ENCODE assay signal across 8 cellular contexts in the genomic region with DNA sequence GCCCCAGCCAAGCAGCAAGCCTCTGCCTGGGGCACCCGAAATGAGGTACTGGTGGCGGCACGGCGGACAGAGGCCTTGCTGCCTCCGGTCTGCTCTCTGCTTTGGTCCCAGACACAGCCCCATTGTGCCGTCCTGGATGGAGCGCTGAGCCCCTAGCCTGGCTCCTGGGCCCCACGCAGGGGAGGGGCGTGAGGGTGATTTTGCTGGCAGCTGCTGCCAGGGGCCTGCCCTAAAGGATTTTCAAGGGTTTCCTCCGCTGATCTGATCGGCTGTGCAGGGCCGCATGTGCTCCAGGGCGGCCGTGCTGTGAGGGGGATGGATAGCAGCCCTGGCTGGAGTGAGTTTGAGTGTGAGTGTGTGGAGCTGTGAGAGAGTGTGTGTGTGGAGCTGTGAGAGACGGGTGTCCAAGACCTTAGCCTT. TPM values are rescaled to one million over a fixed set of nuclear protein-coding genes. Genes with fewer than 3 reads are reported as not detected.
DNase-seq lines count a peak whose midpoint lies in the region; ATAC-seq and TF ChIP-seq lines count a peak whose summit lies in the region.

No MANE protein-coding gene starts in this region.

- H3K9me3 Mint-ChIP-seq in activated B cell treated with CpG ODN at 0.5 μM for 24 hours = no peaks in the 10 kb centered on the region

- H3K27me3 ChIP-seq in sigmoid colon = no peaks in the 10 kb centered on the region

- CTCF ChIA-PET in activated B cell treated with CpG ODN at 0.5 μM for 24 hours (lab: Charles Lee) = interaction anchor here (1.4 kb wide), 1 partner anchor 16 kb away, joined by 4 read pairs; no protein-coding TSS in a partner anchor

- peak overlapping the region; percentile 54 for H3K4me3 Mint-ChIP-seq in activated B cell treated with CpG ODN at 0.5 μM for 24 hours

- 34 to 48% methylated on average over 15 of the region's 15 CpGs for WGBS in sigmoid colon, 2 donors

- TF ChIP-seq EP300 in sigmoid colon (IDR thresholded peaks at IDR 0.05) = no peak

- no peaks in the 10 kb centered on the region for H3K36me3 ChIP-seq in sigmoid colon

- peak; percentile 75 for DNase-seq in GM03348 (ENCODE audit: low spot score)
- no peak for DNase-seq in activated B cell treated with CpG ODN at 0.5 μM for 24 hours
- no peak for DNase-seq in Right ventricle myocardium superior
- DNase-seq in sigmoid colon = peak; percentile 69
- no peak for DNase-seq in H4 (ENCODE audit: low spot score)
- DNase-seq in activated effector memory CD4-positive, alpha-beta T cell treated with Interleukin-2 at 50 U/mL for 16 hours = no peak

- POLR2A ChIA-PET in activated B cell treated with CpG ODN at 0.5 μM for 24 hours (lab: Charles Lee) = no interaction called here

- peaks cover 12% of the 10 kb centered on the region for H3K27me3 Mint-ChIP-seq in activated B cell treated with CpG ODN at 0.5 μM for 24 hours

- peak overlapping the region; percentile 50 to 84 (median 72) for H3K4me3 ChIP-seq in sigmoid colon

- H3K4me1 Mint-ChIP-seq in activated B cell treated with CpG ODN at 0.5 μM for 24 hours = peaks cover 11% of the 10 kb centered on the region

- TF ChIP-seq POLR2A in sigmoid colon (IDR thresholded peaks at IDR 0.05) = no peak

- H3K4me1 ChIP-seq in sigmoid colon = peaks cover 0 to 37% (median 28%) of the 10 kb centered on the region in 4 donors

- H3K27ac ChIP-seq in sigmoid colon = peak overlapping the region; percentile 74 to 79 (median 78)

- H3K9me3 ChIP-seq in sigmoid colon = no peaks in the 10 kb centered on the region

- TF ChIP-seq CTCF in activated B cell treated with CpG ODN at 0.5 μM for 24 hours (IDR thresholded peaks at IDR 0.05) = no peak
- TF ChIP-seq CTCF in sigmoid colon (IDR thresholded peaks at IDR 0.05) = no peak

- intact Hi-C loops in activated B cell treated with CpG ODN at 0.5 μM for 24 hours (cut with micrococcal nuclease) (loop anchor here (5.0 kb wide), 1 partner anchor 34 kb away; the partner anchor contains the start of gene DNLZ), Right ventricle myocardium superior (cut with DNase I) (no loop called here), sigmoid colon (cut with DNase I) (loop anchor here (5.0 to 10.0 kb wide), 2 partner anchors 34 to 316 kb away; partner anchors contain the start of gene DNLZ)

- ATAC-seq in activated B cell treated with CpG ODN at 0.5 μM for 24 hours (ENCODE audit: low read depth) (no peak), Right ventricle myocardium superior (ENCODE audit: poor library complexity) (peak; percentile 28), GM18858 (IDR thresholded peaks at IDR 0.05; ENCODE audit: unreplicated experiment) (no peak), GM21529 (IDR thresholded peaks at IDR 0.05; ENCODE audit: unreplicated experiment) (no peak)

- no peaks in the 10 kb centered on the region for H3K36me3 Mint-ChIP-seq in activated B cell treated with CpG ODN at 0.5 μM for 24 hours (ENCODE audit: low read depth)

- H3K27ac Mint-ChIP-seq in activated B cell treated with CpG ODN at 0.5 μM for 24 hours = no peak overlapping the region

RNA-seq across cellular contexts. Expression of gene GPSM1, which starts 1.3 kb away (rescaled TPM):
- total RNA-seq in activated B cell treated with CpG ODN at 0.5 μM for 24 hours (1.9 and 2.6 TPM in 2 replicates), Right ventricle myocardium superior (50.3 TPM), sigmoid colon (10 to 100 TPM in 2 of 4 donors, 1 to 10 TPM in 2; 5.0 to 16.1 (median 12.2) TPM)
- polyA plus RNA-seq in sigmoid colon = 1 to 10 TPM; 2.3 to 4.8 (median 2.4) TPM
- 5.1 and 8.9 TPM in 2 replicates for total RNA-seq in H4 (2014; rRNA removed; shearing (Covaris generic))

RNA-seq across cellular contexts. Expression of gene CCDC187, which starts 24.7 kb away (rescaled TPM):
- total RNA-seq in activated B cell treated with CpG ODN at 0.5 μM for 24 hours (0.51 and 0.69 TPM in 2 replicates), Right ventricle myocardium superior (not detected), sigmoid colon (not detected)
- under 1 TPM in 1 of 3 donors, not detected in 2; 0.32 TPM for polyA plus RNA-seq in sigmoid colon
- not detected in 2 replicates for total RNA-seq in H4 (2014; rRNA removed; shearing (Covaris generic))

RNA-seq across cellular contexts. Expression of gene DNLZ, which starts 34.9 kb away (rescaled TPM):
- 27.1 and 28.9 TPM in 2 replicates for total RNA-seq in activated B cell treated with CpG ODN at 0.5 μM for 24 hours
- 39.9 TPM for total RNA-seq in Right ventricle myocardium superior
- total RNA-seq in sigmoid colon = 10 to 100 TPM; 19.7 to 41.9 (median 37.8) TPM
- 10 to 100 TPM in 2 of 3 donors, 1 to 10 TPM in 1; 8.4 to 11.6 (median 10.2) TPM for polyA plus RNA-seq in sigmoid colon
- total RNA-seq in H4 (2014; rRNA removed; shearing (Covaris generic)) = 26.5 and 39.6 TPM in 2 replicates

RNA-seq across cellular contexts. Expression of gene CARD9, which starts 44.8 kb away (rescaled TPM):
- total RNA-seq in activated B cell treated with CpG ODN at 0.5 μM for 24 hours (0.83 and 0.89 TPM in 2 replicates), Right ventricle myocardium superior (0.78 TPM), sigmoid colon (1 to 10 TPM; 1.5 to 6.9 (median 2.3) TPM)
- 1 to 10 TPM; 1.8 to 3.0 (median 2.3) TPM for polyA plus RNA-seq in sigmoid colon
- total RNA-seq in H4 (2014; rRNA removed; shearing (Covaris generic)) = 0.17 and 0.18 TPM in 2 replicates

Comparison
In these comparisons a context has a peak if more than half of its experiments do, and no peak if none do; other contexts are left out.
1. DNase-seq: peak in GM03348 (single experiment) and sigmoid colon (single experiment); none in activated B cell treated with CpG ODN at 0.5 μM for 24 hours (single experiment), Right ventricle myocardium superior (single experiment), H4 (single experiment) and activated effector memory CD4-positive, alpha-beta T cell treated with Interleukin-2 at 50 U/mL for 16 hours (single experiment).